In the genomic region with DNA sequence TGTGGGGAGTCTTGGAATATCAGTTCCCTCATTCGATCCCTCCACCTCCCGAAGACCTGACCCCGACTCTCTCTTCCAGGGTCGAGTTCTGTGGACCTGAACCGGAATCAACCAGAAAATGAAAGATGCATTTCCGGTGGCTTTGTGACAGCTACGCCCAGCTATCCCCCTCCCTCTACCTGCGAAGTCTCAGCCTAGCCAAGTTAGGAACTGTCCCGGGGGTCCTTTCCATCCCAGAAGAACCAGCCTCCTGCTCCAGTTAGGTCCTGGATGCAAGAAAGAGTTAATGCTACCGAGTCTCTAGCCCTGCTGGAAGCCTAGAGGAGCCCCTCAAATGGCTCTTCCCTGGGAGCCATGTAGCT, we compare ENCODE assay signal across 2 cellular contexts.
TF ChIP-seq lines count a peak whose summit lies in the region.

No MANE protein-coding gene starts in this region.

TF ChIP-seq in liver, 16 proteins besides CTCF, POLR2A, EP300 and RAD21:
- TF ChIP-seq, protein P1, sequence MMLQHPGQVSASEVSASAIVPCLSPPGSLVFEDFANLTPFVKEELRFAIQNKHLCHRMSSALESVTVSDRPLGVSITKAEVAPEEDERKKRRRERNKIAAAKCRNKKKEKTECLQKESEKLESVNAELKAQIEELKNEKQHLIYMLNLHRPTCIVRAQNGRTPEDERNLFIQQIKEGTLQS (IDR thresholded peaks at IDR 0.05): no peak
- TF ChIP-seq EGR1 (IDR thresholded peaks at IDR 0.05; ENCODE audit: low read depth in 2 of 2) (no peak), YY1 (IDR thresholded peaks at IDR 0.05) (no peak)

TF ChIP-seq in HepG2, 621 proteins besides CTCF, POLR2A, EP300 and RAD21:
- TF ChIP-seq FOSL1 (CRISPR knock-in tag; IDR thresholded peaks at IDR 0.05; ENCODE audit: borderline replicate concordance) (no peak), PHB2 (IDR thresholded peaks at IDR 0.05; ENCODE audit: partially characterized antibody) (no peak), SCMH1 (CRISPR knock-in tag; IDR thresholded peaks at IDR 0.05; ENCODE audit: borderline replicate concordance) (no peak), REXO4 (CRISPR knock-in tag; IDR thresholded peaks at IDR 0.05; ENCODE audit: borderline replicate concordance) (no peak)
- TF ChIP-seq, protein P2, sequence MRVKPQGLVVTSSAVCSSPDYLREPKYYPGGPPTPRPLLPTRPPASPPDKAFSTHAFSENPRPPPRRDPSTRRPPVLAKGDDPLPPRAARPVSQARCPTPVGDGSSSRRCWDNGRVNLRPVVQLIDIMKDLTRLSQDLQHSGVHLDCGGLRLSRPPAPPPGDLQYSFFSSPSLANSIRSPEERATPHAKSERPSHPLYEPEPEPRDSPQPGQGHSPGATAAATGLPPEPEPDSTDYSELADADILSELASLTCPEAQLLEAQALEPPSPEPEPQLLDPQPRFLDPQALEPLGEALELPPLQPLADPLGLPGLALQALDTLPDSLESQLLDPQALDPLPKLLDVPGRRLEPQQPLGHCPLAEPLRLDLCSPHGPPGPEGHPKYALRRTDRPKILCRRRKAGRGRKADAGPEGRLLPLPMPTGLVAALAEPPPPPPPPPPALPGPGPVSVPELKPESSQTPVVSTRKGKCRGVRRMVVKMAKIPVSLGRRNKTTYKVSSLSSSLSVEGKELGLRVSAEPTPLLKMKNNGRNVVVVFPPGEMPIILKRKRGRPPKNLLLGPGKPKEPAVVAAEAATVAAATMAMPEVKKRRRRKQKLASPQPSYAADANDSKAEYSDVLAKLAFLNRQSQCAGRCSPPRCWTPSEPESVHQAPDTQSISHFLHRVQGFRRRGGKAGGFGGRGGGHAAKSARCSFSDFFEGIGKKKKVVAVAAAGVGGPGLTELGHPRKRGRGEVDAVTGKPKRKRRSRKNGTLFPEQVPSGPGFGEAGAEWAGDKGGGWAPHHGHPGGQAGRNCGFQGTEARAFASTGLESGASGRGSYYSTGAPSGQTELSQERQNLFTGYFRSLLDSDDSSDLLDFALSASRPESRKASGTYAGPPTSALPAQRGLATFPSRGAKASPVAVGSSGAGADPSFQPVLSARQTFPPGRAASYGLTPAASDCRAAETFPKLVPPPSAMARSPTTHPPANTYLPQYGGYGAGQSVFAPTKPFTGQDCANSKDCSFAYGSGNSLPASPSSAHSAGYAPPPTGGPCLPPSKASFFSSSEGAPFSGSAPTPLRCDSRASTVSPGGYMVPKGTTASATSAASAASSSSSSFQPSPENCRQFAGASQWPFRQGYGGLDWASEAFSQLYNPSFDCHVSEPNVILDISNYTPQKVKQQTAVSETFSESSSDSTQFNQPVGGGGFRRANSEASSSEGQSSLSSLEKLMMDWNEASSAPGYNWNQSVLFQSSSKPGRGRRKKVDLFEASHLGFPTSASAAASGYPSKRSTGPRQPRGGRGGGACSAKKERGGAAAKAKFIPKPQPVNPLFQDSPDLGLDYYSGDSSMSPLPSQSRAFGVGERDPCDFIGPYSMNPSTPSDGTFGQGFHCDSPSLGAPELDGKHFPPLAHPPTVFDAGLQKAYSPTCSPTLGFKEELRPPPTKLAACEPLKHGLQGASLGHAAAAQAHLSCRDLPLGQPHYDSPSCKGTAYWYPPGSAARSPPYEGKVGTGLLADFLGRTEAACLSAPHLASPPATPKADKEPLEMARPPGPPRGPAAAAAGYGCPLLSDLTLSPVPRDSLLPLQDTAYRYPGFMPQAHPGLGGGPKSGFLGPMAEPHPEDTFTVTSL (CRISPR knock-in tag; IDR thresholded peaks at IDR 0.05; ENCODE audit: borderline replicate concordance): no peak
